In the genomic region with DNA sequence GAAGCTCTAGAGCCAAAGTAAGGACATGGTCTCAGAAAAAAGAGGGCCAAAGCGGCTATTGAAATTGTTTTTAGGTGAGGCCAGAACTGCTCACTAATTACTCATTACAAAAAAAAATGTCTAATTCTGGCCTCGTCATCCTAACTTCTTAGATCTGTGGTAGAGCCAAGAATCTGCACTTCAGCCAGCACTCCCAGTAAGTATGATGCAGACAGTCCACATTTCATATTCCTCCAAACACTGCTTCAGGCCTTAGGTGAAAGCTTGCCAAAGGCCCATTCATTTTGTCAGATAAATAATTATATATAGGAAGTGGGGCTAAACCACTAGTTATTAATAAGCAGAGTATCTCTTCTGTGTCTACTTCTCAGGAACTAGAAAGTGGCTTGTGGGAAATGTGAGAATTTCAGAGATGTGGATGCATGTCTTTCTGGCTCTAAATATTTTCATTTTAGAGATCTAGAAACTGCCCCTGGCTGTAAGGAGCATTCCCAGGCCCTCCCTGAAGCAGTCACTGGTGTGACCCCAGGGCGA, we compare ENCODE assay signal across 19 cellular contexts.
"Had no signal": no experiment of that assay in that cellular context is flagged by ENCODE, and none has a peak within 500 bp of the region (broad histone marks: within the 10 kb centered on the region; RNA-seq: fewer than 3 reads in every experiment).

No MANE protein-coding gene starts in this region.

- H3K36me3 Mint-ChIP-seq: naive B cell, type B pancreatic cell had no signal

- H3K9me3 Mint-ChIP-seq: nephron progenitor cell, type B pancreatic cell had no signal

- H3K4me3 Mint-ChIP-seq: nephron progenitor cell, type B pancreatic cell had no signal

- ATAC-seq: gastrocnemius medialis, heart right ventricle, psoas muscle, sciatic nerve had no signal

- H3K27ac Mint-ChIP-seq: nephron progenitor cell, type B pancreatic cell had no signal

- H3K27me3 Mint-ChIP-seq: naive B cell had no signal

- DNase-seq: effector CD8-positive, alpha-beta T cell; gastrocnemius medialis; heart right ventricle; hypothalamus; kidney glomerular epithelial cell; mesendoderm; naive B cell; nephron progenitor cell; psoas muscle; retina; spleen; stimulated activated CD4-positive, alpha-beta T cell treated with anti-CD3 and anti-CD28 coated beads, Interleukin-15, amount 100 ng/mL, for 24 hours; stimulated activated CD4-positive, alpha-beta T cell treated with anti-CD3 and anti-CD28 coated beads, Interleukin-1b, Interleukin-23, amount 100 ng/mL, for 48 hours; stimulated activated CD4-positive, alpha-beta T cell treated with anti-CD3 and anti-CD28 coated beads, Interleukin-4, amount 100 ng/mL, for 24 hours; stimulated activated naive CD4-positive, alpha-beta T cell; thyroid gland had no signal

- H3K4me3 ChIP-seq: coronary artery, gastrocnemius medialis, heart right ventricle, psoas muscle, spleen, thyroid gland had no signal
